Comparison of ENCODE assay signal across 35 cellular contexts in the genomic region with DNA sequence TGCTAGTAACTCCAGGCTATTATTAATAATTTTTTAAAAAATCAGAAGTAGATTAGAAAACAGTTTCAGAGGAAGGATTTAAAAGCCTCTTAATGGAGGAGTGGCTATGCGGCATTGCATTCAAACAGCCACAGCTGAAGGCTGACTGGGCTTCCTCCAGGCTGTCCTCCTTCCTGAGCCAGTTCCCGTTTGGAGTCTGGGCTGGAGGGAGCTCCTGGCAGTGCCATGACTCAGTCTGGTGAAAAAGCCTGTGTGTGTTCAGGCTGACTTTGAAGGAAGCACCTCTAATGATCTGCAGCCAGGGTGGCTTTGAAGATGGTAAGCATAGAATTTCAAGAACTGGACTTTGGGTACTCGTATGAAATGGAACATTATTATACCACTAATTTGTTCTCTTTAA.
"Had no signal": no experiment of that assay in that cellular context is flagged by ENCODE, and none has a peak within 500 bp of the region (broad histone marks: within the 10 kb centered on the region; RNA-seq: fewer than 3 reads in every experiment).

No MANE protein-coding gene starts in this region.

- DNase-seq: Karpas-422, Kasumi-1, MG63, MM.1S, MV-4-11, NCI-H1048, NCI-H1092, NCI-H1092 treated with DMSO at 0.1 percent for 48 hours, NCI-H1105, NCI-H1105 treated with DMSO at 0.1 percent for 48 hours, NCI-H1417, NCI-H1417 treated with DMSO at 0.1 percent for 48 hours, NCI-H1436, NCI-H1436 treated with DMSO at 0.1 percent for 48 hours, NCI-H1694, NCI-H1694 treated with DMSO at 0.1 percent for 48 hours, NCI-H187, NCI-H187 treated with DMSO at 0.1 percent for 48 hours, NCI-H1930, NCI-H2029, NCI-H2029 treated with DMSO at 0.1 percent for 48 hours, NCI-H2081, NCI-H2081 treated with DMSO at 0.1 percent for 48 hours, NCI-H2107, NCI-H2171, NCI-H2171 treated with DMSO at 0.1 percent for 48 hours, NCI-H2227 treated with DMSO at 0.1 percent for 48 hours, NCI-H226, NCI-H345, NCI-H446, NCI-H446 treated with DMSO at 0.1 percent for 48 hours, NCI-H510A, NCI-H510A treated with DMSO at 0.1 percent for 48 hours, NCI-H524, NCI-H524 treated with DMSO at 0.1 percent for 48 hours had no signal

- H3K27me3 ChIP-seq: MG63 had no signal

- H3K4me3 ChIP-seq: MG63 had no signal

- H3K36me3 ChIP-seq: MG63 had no signal

- H3K9me3 ChIP-seq: MG63 had no signal
